In genomic region chr2:230642966-230643365, GRCh38 we compare ENCODE assay signal across 1 cellular context.
TF ChIP-seq lines count a peak whose summit lies in the region.

No MANE protein-coding gene starts in this region.

TF ChIP-seq in GM12878, 131 proteins besides CTCF, POLR2A, EP300 and RAD21 (continued from another document):
- TF ChIP-seq TARDBP (IDR thresholded peaks at IDR 0.05; ENCODE audit: borderline replicate concordance): no peak
- TF ChIP-seq IKZF2 (IDR thresholded peaks at IDR 0.05): no peak
- no peak for TF ChIP-seq JUND (IDR thresholded peaks at IDR 0.05; ENCODE audit: low read depth, low read length)
- no peak for TF ChIP-seq E2F4 (IDR thresholded peaks at IDR 0.05; ENCODE audit: low read depth, low read length)
- no peak for TF ChIP-seq HCFC1 (IDR thresholded peaks at IDR 0.05; ENCODE audit: low read length)
- TF ChIP-seq ZNF207 (IDR thresholded peaks at IDR 0.05; ENCODE audit: borderline replicate concordance): no peak
